2 cellular contexts compared by ENCODE assay signal in the genomic region with DNA sequence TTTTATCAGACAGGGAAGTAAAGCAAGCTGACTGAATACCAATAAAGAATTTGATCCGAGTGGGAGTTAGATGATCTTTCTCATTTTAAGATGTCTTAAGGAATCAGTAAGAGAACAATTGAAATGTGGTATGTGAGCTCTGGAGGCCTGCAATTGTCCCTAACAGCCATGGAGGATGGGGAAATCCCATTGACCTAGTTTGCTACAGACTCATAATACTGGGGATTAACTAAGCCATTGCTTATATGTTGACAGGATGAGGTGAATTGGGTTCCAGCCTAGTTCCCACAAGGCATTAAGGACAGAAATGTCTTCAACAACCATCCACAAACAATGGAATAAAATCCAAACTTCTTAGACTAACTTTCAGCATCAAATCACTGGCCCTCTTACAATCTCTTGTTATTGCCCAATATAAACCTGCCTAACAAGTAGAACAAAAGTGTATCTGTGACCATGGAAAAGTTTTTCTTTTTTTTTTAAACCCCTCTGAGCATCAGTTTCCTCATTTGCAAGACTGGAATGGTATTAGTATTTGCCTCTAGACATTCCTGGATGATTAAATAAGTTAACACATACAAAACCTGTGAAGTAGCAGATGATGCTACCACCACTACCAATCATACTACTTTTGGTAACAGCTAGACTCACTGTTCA.
A peak's percentile ranks its signal among the peaks of the same experiment; 100 is the strongest.
TF ChIP-seq lines count a peak whose summit lies in the region.

No MANE protein-coding gene starts in this region.

TF ChIP-seq in IMR-90, 13 proteins besides CTCF, POLR2A, EP300 and RAD21:
- TF ChIP-seq CEBPB (IDR thresholded peaks at IDR 0.05; ENCODE audit: low read depth, low read length) = 0 out of 2 replicates have a peak, but pooled peaks have one; percentile 5
- no peak for TF ChIP-seq RFX5 (IDR thresholded peaks at IDR 0.05; ENCODE audit: low read depth, low read length)
- TF ChIP-seq, protein P1, sequence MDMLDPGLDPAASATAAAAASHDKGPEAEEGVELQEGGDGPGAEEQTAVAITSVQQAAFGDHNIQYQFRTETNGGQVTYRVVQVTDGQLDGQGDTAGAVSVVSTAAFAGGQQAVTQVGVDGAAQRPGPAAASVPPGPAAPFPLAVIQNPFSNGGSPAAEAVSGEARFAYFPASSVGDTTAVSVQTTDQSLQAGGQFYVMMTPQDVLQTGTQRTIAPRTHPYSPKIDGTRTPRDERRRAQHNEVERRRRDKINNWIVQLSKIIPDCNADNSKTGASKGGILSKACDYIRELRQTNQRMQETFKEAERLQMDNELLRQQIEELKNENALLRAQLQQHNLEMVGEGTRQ (IDR thresholded peaks at IDR 0.05; ENCODE audit: low read depth, low read length) = no peak
TF ChIP-seq in IMR-90: peak in this region for 1.

TF ChIP-seq in HepG2, 621 proteins besides CTCF, POLR2A, EP300 and RAD21:
- TF ChIP-seq ZNF350 (CRISPR knock-in tag; IDR thresholded peaks at IDR 0.05; ENCODE audit: borderline replicate concordance, low read depth) (no peak), GLI4 (CRISPR knock-in tag; IDR thresholded peaks at IDR 0.05; ENCODE audit: borderline replicate concordance) (no peak), KLF6 (CRISPR knock-in tag; IDR thresholded peaks at IDR 0.05) (no peak), YEATS2 (CRISPR knock-in tag; IDR thresholded peaks at IDR 0.05; ENCODE audit: borderline replicate concordance) (no peak), THAP11 (CRISPR knock-in tag; IDR thresholded peaks at IDR 0.05) (no peak), ZNF20 (CRISPR knock-in tag; IDR thresholded peaks at IDR 0.05) (no peak), ZSCAN30 (CRISPR knock-in tag; IDR thresholded peaks at IDR 0.05) (no peak), ZNF672 (CRISPR knock-in tag; IDR thresholded peaks at IDR 0.05) (no peak), FOXA1 (IDR thresholded peaks at IDR 0.05) (no peak), FOXA1 (CRISPR knock-in tag; IDR thresholded peaks at IDR 0.05) (no peak), ZNF614 (CRISPR knock-in tag; IDR thresholded peaks at IDR 0.05; ENCODE audit: borderline replicate concordance) (no peak), MED1 (CRISPR knock-in tag; IDR thresholded peaks at IDR 0.05) (no peak), SNRNP70 (IDR thresholded peaks at IDR 0.05; ENCODE audit: low read depth, low read length) (no peak)
- TF ChIP-seq, protein P2, sequence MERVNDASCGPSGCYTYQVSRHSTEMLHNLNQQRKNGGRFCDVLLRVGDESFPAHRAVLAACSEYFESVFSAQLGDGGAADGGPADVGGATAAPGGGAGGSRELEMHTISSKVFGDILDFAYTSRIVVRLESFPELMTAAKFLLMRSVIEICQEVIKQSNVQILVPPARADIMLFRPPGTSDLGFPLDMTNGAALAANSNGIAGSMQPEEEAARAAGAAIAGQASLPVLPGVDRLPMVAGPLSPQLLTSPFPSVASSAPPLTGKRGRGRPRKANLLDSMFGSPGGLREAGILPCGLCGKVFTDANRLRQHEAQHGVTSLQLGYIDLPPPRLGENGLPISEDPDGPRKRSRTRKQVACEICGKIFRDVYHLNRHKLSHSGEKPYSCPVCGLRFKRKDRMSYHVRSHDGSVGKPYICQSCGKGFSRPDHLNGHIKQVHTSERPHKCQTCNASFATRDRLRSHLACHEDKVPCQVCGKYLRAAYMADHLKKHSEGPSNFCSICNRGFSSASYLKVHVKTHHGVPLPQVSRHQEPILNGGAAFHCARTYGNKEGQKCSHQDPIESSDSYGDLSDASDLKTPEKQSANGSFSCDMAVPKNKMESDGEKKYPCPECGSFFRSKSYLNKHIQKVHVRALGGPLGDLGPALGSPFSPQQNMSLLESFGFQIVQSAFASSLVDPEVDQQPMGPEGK (CRISPR knock-in tag; IDR thresholded peaks at IDR 0.05) = no peak
- TF ChIP-seq, protein P3, sequence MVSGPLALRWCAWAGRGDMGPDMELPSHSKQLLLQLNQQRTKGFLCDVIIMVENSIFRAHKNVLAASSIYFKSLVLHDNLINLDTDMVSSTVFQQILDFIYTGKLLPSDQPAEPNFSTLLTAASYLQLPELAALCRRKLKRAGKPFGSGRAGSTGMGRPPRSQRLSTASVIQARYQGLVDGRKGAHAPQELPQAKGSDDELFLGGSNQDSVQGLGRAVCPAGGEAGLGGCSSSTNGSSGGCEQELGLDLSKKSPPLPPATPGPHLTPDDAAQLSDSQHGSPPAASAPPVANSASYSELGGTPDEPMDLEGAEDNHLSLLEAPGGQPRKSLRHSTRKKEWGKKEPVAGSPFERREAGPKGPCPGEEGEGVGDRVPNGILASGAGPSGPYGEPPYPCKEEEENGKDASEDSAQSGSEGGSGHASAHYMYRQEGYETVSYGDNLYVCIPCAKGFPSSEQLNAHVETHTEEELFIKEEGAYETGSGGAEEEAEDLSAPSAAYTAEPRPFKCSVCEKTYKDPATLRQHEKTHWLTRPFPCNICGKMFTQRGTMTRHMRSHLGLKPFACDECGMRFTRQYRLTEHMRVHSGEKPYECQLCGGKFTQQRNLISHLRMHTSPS (CRISPR knock-in tag; IDR thresholded peaks at IDR 0.05; ENCODE audit: low read depth) = no peak
- TF ChIP-seq, protein P4, sequence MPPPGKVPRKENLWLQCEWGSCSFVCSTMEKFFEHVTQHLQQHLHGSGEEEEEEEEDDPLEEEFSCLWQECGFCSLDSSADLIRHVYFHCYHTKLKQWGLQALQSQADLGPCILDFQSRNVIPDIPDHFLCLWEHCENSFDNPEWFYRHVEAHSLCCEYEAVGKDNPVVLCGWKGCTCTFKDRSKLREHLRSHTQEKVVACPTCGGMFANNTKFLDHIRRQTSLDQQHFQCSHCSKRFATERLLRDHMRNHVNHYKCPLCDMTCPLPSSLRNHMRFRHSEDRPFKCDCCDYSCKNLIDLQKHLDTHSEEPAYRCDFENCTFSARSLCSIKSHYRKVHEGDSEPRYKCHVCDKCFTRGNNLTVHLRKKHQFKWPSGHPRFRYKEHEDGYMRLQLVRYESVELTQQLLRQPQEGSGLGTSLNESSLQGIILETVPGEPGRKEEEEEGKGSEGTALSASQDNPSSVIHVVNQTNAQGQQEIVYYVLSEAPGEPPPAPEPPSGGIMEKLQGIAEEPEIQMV (CRISPR knock-in tag; IDR thresholded peaks at IDR 0.05; ENCODE audit: low read depth) = no peak
TF ChIP-seq in HepG2: peak in this region for 0.
